ENCODE assay signal across 1 cellular context in the genomic region with DNA sequence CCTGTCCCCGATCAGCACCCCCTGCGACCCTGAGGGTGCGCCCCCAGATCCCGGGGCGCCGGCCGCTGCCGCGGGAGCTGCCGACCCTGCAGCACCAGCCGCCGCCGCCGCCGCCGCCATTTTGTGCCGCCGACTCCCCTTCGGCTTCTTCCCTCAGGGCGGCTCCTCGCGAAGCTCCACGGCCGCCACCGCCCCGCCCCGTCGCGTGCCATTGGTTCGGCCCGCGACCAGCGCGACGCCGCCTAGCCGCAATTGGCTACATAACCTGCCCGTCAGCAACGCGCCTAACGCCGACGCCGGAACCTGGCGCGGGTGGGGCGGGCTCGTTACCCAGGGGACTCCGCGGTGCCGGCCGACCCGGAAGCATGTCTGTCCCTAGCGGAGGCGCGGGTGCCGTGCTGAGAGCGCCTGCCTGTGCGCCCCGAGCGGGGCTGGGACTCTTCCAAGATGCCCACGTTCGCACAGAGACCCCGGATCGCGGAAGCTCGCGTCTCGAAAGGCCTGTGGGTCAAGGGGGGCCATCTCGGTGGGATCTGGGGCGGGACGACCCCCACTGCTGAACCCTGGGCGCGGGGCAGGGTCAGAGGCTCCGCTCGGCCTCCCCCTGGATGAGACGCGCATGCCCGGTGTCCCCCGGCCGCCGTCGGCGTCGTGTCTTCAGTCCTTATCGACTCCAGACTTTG.
TF ChIP-seq lines count a peak whose summit lies in the region.

CCNL2 (minus strand) TSS at position 149 of the 683 bp plus-strand sequence; CDS start at position 120, 29 bp downstream.

TF ChIP-seq in K562, 482 proteins besides CTCF, POLR2A, EP300 and RAD21 (continued from another document and continues in another):
- TF ChIP-seq, protein P1, sequence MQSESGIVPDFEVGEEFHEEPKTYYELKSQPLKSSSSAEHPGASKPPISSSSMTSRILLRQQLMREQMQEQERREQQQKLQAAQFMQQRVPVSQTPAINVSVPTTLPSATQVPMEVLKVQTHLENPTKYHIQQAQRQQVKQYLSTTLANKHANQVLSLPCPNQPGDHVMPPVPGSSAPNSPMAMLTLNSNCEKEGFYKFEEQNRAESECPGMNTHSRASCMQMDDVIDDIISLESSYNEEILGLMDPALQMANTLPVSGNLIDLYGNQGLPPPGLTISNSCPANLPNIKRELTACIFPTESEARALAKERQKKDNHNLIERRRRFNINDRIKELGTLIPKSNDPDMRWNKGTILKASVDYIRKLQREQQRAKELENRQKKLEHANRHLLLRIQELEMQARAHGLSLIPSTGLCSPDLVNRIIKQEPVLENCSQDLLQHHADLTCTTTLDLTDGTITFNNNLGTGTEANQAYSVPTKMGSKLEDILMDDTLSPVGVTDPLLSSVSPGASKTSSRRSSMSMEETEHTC (IDR thresholded peaks at IDR 0.05): no peak
- TF ChIP-seq GABPB1 (CRISPR knock-in tag; IDR thresholded peaks at IDR 0.05) (peak; percentile 97), KAT2B (IDR thresholded peaks at IDR 0.05; ENCODE audit: low read depth, low read length) (peak; percentile 93), ZBTB34 (CRISPR knock-in tag; IDR thresholded peaks at IDR 0.05) (no peak), MLX (CRISPR knock-in tag; conservative IDR thresholded peaks at IDR 0.05) (0 out of 4 replicates have a peak, but pooled peaks of 1 of the 2 experiments have one; percentile 9), SIRT6 (IDR thresholded peaks at IDR 0.05; ENCODE audit: low read depth, low read length) (no peak), HMGN3 (IDR thresholded peaks at IDR 0.05; ENCODE audit: borderline replicate concordance, extremely low read depth, insufficient read length, low read depth, low read length) (peak; percentile 96), ZNF583 (CRISPR knock-in tag; IDR thresholded peaks at IDR 0.05) (0 out of 2 replicates have a peak, but pooled peaks have one; percentile 75), HDAC3 (IDR thresholded peaks at IDR 0.05; ENCODE audit: borderline replicate concordance, partially characterized antibody) (no peak), RB1 (IDR thresholded peaks at IDR 0.05; ENCODE audit: low read depth) (peak; percentile 70), RBM34 (IDR thresholded peaks at IDR 0.05; ENCODE audit: borderline replicate concordance, insufficient read depth, low read length) (0 out of 2 replicates have a peak, but pooled peaks have one; percentile 84), STAG1 (CRISPR knock-in tag; IDR thresholded peaks at IDR 0.05; ENCODE audit: borderline replicate concordance) (no peak), FOXA3 (CRISPR knock-in tag; conservative IDR thresholded peaks at IDR 0.05 in 1 of 2, IDR thresholded peaks at IDR 0.05 in 1 of 2) (no peak), ERF (CRISPR knock-in tag; IDR thresholded peaks at IDR 0.05) (0 out of 2 replicates have a peak, but pooled peaks have one; percentile 53), PTRF (tag; IDR thresholded peaks at IDR 0.05) (no peak), ZNF740 (CRISPR knock-in tag; IDR thresholded peaks at IDR 0.05) (no peak), ZNF740 (tag; IDR thresholded peaks at IDR 0.05) (no peak), SMAD1 (IDR thresholded peaks at IDR 0.05; ENCODE audit: low read depth, low read length, partially characterized antibody) (no peak), ZNF217 (CRISPR knock-in tag; IDR thresholded peaks at IDR 0.05) (no peak)
- TF ChIP-seq, protein P2, sequence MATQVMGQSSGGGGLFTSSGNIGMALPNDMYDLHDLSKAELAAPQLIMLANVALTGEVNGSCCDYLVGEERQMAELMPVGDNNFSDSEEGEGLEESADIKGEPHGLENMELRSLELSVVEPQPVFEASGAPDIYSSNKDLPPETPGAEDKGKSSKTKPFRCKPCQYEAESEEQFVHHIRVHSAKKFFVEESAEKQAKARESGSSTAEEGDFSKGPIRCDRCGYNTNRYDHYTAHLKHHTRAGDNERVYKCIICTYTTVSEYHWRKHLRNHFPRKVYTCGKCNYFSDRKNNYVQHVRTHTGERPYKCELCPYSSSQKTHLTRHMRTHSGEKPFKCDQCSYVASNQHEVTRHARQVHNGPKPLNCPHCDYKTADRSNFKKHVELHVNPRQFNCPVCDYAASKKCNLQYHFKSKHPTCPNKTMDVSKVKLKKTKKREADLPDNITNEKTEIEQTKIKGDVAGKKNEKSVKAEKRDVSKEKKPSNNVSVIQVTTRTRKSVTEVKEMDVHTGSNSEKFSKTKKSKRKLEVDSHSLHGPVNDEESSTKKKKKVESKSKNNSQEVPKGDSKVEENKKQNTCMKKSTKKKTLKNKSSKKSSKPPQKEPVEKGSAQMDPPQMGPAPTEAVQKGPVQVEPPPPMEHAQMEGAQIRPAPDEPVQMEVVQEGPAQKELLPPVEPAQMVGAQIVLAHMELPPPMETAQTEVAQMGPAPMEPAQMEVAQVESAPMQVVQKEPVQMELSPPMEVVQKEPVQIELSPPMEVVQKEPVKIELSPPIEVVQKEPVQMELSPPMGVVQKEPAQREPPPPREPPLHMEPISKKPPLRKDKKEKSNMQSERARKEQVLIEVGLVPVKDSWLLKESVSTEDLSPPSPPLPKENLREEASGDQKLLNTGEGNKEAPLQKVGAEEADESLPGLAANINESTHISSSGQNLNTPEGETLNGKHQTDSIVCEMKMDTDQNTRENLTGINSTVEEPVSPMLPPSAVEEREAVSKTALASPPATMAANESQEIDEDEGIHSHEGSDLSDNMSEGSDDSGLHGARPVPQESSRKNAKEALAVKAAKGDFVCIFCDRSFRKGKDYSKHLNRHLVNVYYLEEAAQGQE (CRISPR knock-in tag; IDR thresholded peaks at IDR 0.05; ENCODE audit: low read depth): peak; percentile 68
- TF ChIP-seq, protein P3, sequence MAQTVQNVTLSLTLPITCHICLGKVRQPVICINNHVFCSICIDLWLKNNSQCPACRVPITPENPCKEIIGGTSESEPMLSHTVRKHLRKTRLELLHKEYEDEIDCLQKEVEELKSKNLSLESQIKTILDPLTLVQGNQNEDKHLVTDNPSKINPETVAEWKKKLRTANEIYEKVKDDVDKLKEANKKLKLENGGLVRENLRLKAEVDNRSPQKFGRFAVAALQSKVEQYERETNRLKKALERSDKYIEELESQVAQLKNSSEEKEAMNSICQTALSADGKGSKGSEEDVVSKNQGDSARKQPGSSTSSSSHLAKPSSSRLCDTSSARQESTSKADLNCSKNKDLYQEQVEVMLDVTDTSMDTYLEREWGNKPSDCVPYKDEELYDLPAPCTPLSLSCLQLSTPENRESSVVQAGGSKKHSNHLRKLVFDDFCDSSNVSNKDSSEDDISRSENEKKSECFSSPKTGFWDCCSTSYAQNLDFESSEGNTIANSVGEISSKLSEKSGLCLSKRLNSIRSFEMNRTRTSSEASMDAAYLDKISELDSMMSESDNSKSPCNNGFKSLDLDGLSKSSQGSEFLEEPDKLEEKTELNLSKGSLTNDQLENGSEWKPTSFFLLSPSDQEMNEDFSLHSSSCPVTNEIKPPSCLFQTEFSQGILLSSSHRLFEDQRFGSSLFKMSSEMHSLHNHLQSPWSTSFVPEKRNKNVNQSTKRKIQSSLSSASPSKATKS (CRISPR knock-in tag; IDR thresholded peaks at IDR 0.05): no peak
- TF ChIP-seq, protein P4, sequence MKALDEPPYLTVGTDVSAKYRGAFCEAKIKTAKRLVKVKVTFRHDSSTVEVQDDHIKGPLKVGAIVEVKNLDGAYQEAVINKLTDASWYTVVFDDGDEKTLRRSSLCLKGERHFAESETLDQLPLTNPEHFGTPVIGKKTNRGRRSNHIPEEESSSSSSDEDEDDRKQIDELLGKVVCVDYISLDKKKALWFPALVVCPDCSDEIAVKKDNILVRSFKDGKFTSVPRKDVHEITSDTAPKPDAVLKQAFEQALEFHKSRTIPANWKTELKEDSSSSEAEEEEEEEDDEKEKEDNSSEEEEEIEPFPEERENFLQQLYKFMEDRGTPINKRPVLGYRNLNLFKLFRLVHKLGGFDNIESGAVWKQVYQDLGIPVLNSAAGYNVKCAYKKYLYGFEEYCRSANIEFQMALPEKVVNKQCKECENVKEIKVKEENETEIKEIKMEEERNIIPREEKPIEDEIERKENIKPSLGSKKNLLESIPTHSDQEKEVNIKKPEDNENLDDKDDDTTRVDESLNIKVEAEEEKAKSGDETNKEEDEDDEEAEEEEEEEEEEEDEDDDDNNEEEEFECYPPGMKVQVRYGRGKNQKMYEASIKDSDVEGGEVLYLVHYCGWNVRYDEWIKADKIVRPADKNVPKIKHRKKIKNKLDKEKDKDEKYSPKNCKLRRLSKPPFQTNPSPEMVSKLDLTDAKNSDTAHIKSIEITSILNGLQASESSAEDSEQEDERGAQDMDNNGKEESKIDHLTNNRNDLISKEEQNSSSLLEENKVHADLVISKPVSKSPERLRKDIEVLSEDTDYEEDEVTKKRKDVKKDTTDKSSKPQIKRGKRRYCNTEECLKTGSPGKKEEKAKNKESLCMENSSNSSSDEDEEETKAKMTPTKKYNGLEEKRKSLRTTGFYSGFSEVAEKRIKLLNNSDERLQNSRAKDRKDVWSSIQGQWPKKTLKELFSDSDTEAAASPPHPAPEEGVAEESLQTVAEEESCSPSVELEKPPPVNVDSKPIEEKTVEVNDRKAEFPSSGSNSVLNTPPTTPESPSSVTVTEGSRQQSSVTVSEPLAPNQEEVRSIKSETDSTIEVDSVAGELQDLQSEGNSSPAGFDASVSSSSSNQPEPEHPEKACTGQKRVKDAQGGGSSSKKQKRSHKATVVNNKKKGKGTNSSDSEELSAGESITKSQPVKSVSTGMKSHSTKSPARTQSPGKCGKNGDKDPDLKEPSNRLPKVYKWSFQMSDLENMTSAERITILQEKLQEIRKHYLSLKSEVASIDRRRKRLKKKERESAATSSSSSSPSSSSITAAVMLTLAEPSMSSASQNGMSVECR (CRISPR knock-in tag; IDR thresholded peaks at IDR 0.05): peak; percentile 77; the same call in 1 of the 2 replicates
- TF ChIP-seq, protein P5, sequence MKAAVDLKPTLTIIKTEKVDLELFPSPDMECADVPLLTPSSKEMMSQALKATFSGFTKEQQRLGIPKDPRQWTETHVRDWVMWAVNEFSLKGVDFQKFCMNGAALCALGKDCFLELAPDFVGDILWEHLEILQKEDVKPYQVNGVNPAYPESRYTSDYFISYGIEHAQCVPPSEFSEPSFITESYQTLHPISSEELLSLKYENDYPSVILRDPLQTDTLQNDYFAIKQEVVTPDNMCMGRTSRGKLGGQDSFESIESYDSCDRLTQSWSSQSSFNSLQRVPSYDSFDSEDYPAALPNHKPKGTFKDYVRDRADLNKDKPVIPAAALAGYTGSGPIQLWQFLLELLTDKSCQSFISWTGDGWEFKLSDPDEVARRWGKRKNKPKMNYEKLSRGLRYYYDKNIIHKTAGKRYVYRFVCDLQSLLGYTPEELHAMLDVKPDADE (conservative IDR thresholded peaks at IDR 0.05; ENCODE audit: control insufficient read depth, low read depth, low read length): peak; percentile 84
